In genomic region chr6:64330694-64331309, GRCh38 we compare ENCODE assay signal across 1 cellular context.
TF ChIP-seq lines count a peak whose summit lies in the region.

No MANE protein-coding gene starts in this region.

TF ChIP-seq in HepG2, 621 proteins besides CTCF, POLR2A, EP300 and RAD21 (continued from another document):
- TF ChIP-seq, protein P1, sequence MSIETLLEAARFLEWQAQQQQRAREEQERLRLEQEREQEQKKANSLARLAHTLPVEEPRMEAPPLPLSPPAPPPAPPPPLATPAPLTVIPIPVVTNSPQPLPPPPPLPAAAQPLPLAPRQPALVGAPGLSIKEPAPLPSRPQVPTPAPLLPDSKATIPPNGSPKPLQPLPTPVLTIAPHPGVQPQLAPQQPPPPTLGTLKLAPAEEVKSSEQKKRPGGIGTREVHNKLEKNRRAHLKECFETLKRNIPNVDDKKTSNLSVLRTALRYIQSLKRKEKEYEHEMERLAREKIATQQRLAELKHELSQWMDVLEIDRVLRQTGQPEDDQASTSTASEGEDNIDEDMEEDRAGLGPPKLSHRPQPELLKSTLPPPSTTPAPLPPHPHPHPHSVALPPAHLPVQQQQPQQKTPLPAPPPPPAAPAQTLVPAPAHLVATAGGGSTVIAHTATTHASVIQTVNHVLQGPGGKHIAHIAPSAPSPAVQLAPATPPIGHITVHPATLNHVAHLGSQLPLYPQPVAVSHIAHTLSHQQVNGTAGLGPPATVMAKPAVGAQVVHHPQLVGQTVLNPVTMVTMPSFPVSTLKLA (IDR thresholded peaks at IDR 0.05) = 0 out of 2 replicates have a peak, but pooled peaks have one; percentile 3
- TF ChIP-seq STAG1 (CRISPR knock-in tag; IDR thresholded peaks at IDR 0.05) (peak; percentile 97), SP140L (CRISPR knock-in tag; IDR thresholded peaks at IDR 0.05; ENCODE audit: borderline replicate concordance) (no peak), IRF2 (CRISPR knock-in tag; IDR thresholded peaks at IDR 0.05) (0 out of 2 replicates have a peak, but pooled peaks have one; percentile 42), TEAD3 (CRISPR knock-in tag; optimal IDR thresholded peaks at IDR 0.05; ENCODE audit: borderline replicate concordance) (peak; percentile 70), MIER3 (CRISPR knock-in tag; IDR thresholded peaks at IDR 0.05; ENCODE audit: borderline replicate concordance) (0 out of 2 replicates have a peak, but pooled peaks have one; percentile 26), THAP11 (CRISPR knock-in tag; IDR thresholded peaks at IDR 0.05) (0 out of 2 replicates have a peak, but pooled peaks have one; percentile 26), SMC3 (IDR thresholded peaks at IDR 0.05; ENCODE audit: low read length) (peak; percentile 99), ARID5B (CRISPR knock-in tag; IDR thresholded peaks at IDR 0.05) (0 out of 2 replicates have a peak, but pooled peaks have one; percentile 11)
